In the genomic region with DNA sequence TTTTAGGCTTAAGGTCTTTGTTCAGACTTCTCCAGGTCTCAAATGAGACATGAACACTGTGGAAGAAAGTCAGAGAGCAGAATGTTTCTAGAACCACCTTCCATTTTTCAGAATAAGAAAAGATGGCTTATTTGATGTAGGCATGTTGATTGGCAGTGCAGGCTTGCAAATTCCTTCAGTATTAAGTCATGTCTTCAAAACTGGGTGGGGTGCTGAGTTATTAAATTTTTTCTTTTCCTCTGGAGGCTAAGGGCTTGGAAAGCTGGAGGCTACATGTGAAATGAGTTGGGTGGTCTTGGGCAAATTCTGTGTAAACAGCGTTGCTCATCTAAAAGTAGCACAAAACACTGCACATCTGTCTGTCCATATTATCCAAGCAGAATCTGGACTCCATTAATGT, we compare ENCODE assay signal across 1 cellular context.
TF ChIP-seq lines count a peak whose summit lies in the region.

No MANE protein-coding gene starts in this region.

TF ChIP-seq in HCT116, 20 proteins besides CTCF, POLR2A, EP300 and RAD21 (continued from another document):
- TF ChIP-seq, protein P1, sequence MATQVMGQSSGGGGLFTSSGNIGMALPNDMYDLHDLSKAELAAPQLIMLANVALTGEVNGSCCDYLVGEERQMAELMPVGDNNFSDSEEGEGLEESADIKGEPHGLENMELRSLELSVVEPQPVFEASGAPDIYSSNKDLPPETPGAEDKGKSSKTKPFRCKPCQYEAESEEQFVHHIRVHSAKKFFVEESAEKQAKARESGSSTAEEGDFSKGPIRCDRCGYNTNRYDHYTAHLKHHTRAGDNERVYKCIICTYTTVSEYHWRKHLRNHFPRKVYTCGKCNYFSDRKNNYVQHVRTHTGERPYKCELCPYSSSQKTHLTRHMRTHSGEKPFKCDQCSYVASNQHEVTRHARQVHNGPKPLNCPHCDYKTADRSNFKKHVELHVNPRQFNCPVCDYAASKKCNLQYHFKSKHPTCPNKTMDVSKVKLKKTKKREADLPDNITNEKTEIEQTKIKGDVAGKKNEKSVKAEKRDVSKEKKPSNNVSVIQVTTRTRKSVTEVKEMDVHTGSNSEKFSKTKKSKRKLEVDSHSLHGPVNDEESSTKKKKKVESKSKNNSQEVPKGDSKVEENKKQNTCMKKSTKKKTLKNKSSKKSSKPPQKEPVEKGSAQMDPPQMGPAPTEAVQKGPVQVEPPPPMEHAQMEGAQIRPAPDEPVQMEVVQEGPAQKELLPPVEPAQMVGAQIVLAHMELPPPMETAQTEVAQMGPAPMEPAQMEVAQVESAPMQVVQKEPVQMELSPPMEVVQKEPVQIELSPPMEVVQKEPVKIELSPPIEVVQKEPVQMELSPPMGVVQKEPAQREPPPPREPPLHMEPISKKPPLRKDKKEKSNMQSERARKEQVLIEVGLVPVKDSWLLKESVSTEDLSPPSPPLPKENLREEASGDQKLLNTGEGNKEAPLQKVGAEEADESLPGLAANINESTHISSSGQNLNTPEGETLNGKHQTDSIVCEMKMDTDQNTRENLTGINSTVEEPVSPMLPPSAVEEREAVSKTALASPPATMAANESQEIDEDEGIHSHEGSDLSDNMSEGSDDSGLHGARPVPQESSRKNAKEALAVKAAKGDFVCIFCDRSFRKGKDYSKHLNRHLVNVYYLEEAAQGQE (IDR thresholded peaks at IDR 0.05; ENCODE audit: low read depth), result no peak
- no peak for TF ChIP-seq YY1 (IDR thresholded peaks at IDR 0.05; ENCODE audit: extremely low read depth, insufficient replicate concordance, low read depth, low read length)
- TF ChIP-seq, protein P2, sequence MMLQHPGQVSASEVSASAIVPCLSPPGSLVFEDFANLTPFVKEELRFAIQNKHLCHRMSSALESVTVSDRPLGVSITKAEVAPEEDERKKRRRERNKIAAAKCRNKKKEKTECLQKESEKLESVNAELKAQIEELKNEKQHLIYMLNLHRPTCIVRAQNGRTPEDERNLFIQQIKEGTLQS (IDR thresholded peaks at IDR 0.05), result no peak
- TF ChIP-seq EGR1 (IDR thresholded peaks at IDR 0.05; ENCODE audit: low read depth), result no peak
- TF ChIP-seq ELF1 (IDR thresholded peaks at IDR 0.05; ENCODE audit: borderline replicate concordance, low read depth), result no peak
- no peak for TF ChIP-seq SRF (IDR thresholded peaks at IDR 0.05; ENCODE audit: low read depth)
- TF ChIP-seq JUND (IDR thresholded peaks at IDR 0.05), result 0 out of 2 replicates have a peak, but pooled peaks have one; percentile 21
TF ChIP-seq in HCT116: peak in this region for 2.
